ENCODE assay signal across 9 cellular contexts in genomic region chr4:116439330-116439729, GRCh38.
"Had no signal": no experiment of that assay in that cellular context is flagged by ENCODE, and none has a peak within 500 bp of the region (broad histone marks: within the 10 kb centered on the region; RNA-seq: fewer than 3 reads in every experiment).

No MANE protein-coding gene starts in this region.

- H3K4me3 ChIP-seq: GM23248, HAP-1 had no signal

- H3K9me3 ChIP-seq: HAP-1 had no signal

- H3K4me1 Mint-ChIP-seq: IgD-negative memory B cell had no signal

- H3K27ac ChIP-seq: GM23248, HL-60 had no signal

- DNase-seq: GM23248, GOT3, H7, HFFc6 had no signal

- H2AFZ ChIP-seq: GM23248 had no signal

- H3K27ac Mint-ChIP-seq: HFFc6, IgD-negative memory B cell had no signal

- H3K36me3 Mint-ChIP-seq: IgD-negative memory B cell had no signal

- H3K9ac ChIP-seq: GM23248 had no signal

- H3K4me3 Mint-ChIP-seq: HFFc6, IgD-negative memory B cell had no signal

- ATAC-seq: HCT116, HepG2 had no signal

- H3K36me3 ChIP-seq: HAP-1 had no signal

- H3K27me3 Mint-ChIP-seq: IgD-negative memory B cell had no signal

- H3K4me1 ChIP-seq: HAP-1 had no signal
